Comparison of ENCODE assay signal across 6 cellular contexts in genomic region chr4:5247735-5248134, GRCh38.
"Had no signal": no experiment of that assay in that cellular context is flagged by ENCODE, and none has a peak within 500 bp of the region (broad histone marks: within the 10 kb centered on the region; RNA-seq: fewer than 3 reads in every experiment).

No MANE protein-coding gene starts in this region.

- ATAC-seq: HepG2 had no signal

- FAIRE-seq: HepG2 had no signal

- H3K27ac ChIP-seq: GM23248, KMS-11 had no signal

- H3K9ac ChIP-seq: GM23248, KMS-11 had no signal

- DNase-seq: GM23248, GOT3, H9, HCEC 1CT had no signal

- H3K4me3 ChIP-seq: GM23248 had no signal

- H2AFZ ChIP-seq: GM23248 had no signal

- H3K4me2 ChIP-seq: KMS-11 had no signal
